12 cellular contexts compared by ENCODE assay signal in genomic region chr2:216090369-216090786, GRCh38. TPM values are rescaled to one million over a fixed set of nuclear protein-coding genes. Genes with fewer than 3 reads are reported as not detected.
DNase-seq lines count a peak whose midpoint lies in the region; ATAC-seq, FAIRE-seq and TF ChIP-seq lines count a peak whose summit lies in the region.
"Had no signal": no experiment of that assay in that cellular context is flagged by ENCODE, and none has a peak within 500 bp of the region (broad histone marks: within the 10 kb centered on the region; RNA-seq: fewer than 3 reads in every experiment).

No MANE protein-coding gene starts in this region.

- FAIRE-seq in HepG2 (lab: Jason Lieb, UNC), result no peak

- peaks cover 4% of the 10 kb centered on the region for H3K36me3 Mint-ChIP-seq in activated naive CD8-positive, alpha-beta T cell treated with anti-CD3 and anti-CD28 coated beads for 36 hours
- H3K36me3 Mint-ChIP-seq in mesothelial cell of epicardium, result no peaks in the 10 kb centered on the region
- H3K36me3 Mint-ChIP-seq in T-helper 17 cell (ENCODE audit: low read depth), result no peaks in the 10 kb centered on the region

- H3K27ac ChIP-seq in HepG2 (ENCODE audit: extremely low read length, insufficient read depth, low read length) (no peak overlapping the region), right lobe of liver (no peak overlapping the region)

- no peaks in the 10 kb centered on the region for H3K79me2 ChIP-seq in HepG2 (ENCODE audit: insufficient read depth, low read length)

- H2AFZ ChIP-seq in HepG2 (ENCODE audit: low read length), result no peak overlapping the region

- DNase-seq in HepG2 (ENCODE audit: low spot score) (no peak), right lobe of liver (no peak), NCI-H345 treated with DMSO at 0.1 percent for 48 hours (lab: John Stamatoyannopoulos, UW; ENCODE audit: unreplicated experiment) (no peak), OCI-M1 (lab: John Stamatoyannopoulos, UW) (no peak), mesothelial cell of epicardium (ENCODE audit: low spot score in 2 of 2, unreplicated experiment in 2 of 2) (no peak), T-helper 17 cell (no peak)
- no peak for DNase-seq in activated naive CD8-positive, alpha-beta T cell treated with anti-CD3 and anti-CD28 coated beads for 36 hours
- DNase-seq: activated CD4-positive, alpha-beta T cell treated with anti-CD3 and anti-CD28 coated beads for 1 hour; BE2C; NCI-H1417 treated with DMSO at 0.1 percent for 48 hours had no signal

- H3K27me3 Mint-ChIP-seq in activated naive CD8-positive, alpha-beta T cell treated with anti-CD3 and anti-CD28 coated beads for 36 hours, result no peaks in the 10 kb centered on the region
- H3K27me3 Mint-ChIP-seq in mesothelial cell of epicardium (ENCODE audit: low read depth) (peaks cover 14% of the 10 kb centered on the region), T-helper 17 cell (no peaks in the 10 kb centered on the region)

- in situ Hi-C loops in HepG2 (cut with HindIII; ENCODE audit: extremely low pct_ligation_motif_present, low pct_unique_long_range_greater_than_20kb), result no loop called here

- H3K9ac ChIP-seq in HepG2 (ENCODE audit: insufficient read depth, low read depth, low read length), result no peak overlapping the region

- TF ChIP-seq EP300 in HepG2 (IDR thresholded peaks at IDR 0.05; ENCODE audit: low read depth in 2 of 2, low read length in 2 of 2) (no peak), HepG2 (CRISPR knock-in tag; IDR thresholded peaks at IDR 0.05; ENCODE audit: borderline replicate concordance) (no peak)

- TF ChIP-seq POLR2A in HepG2 (IDR thresholded peaks at IDR 0.05; ENCODE audit: insufficient read depth in 1 of 2, low read depth in 2 of 2, low read length in 2 of 2) (no peak), right lobe of liver (IDR thresholded peaks at IDR 0.05) (no peak)

- peaks cover 22% of the 10 kb centered on the region for H3K4me1 ChIP-seq in HepG2 (ENCODE audit: insufficient read depth, low read length)
- peaks cover 0 to 24% (median 4%) of the 10 kb centered on the region in 4 donors for H3K4me1 ChIP-seq in right lobe of liver

- H3K9me3 ChIP-seq in HepG2 (ENCODE audit: low read length) (no peaks in the 10 kb centered on the region), right lobe of liver (no peaks in the 10 kb centered on the region), T-helper 17 cell (ENCODE audit: control insufficient read depth, low read length, poor library complexity, severe bottlenecking) (no peaks in the 10 kb centered on the region)
- H3K9me3 ChIP-seq: BE2C had no signal

- H3K4me3 Mint-ChIP-seq in activated naive CD8-positive, alpha-beta T cell treated with anti-CD3 and anti-CD28 coated beads for 36 hours, result no peak overlapping the region
- H3K4me3 Mint-ChIP-seq in mesothelial cell of epicardium (no peak overlapping the region), T-helper 17 cell (no peak overlapping the region)
- H3K4me3 Mint-ChIP-seq: neural crest cell had no signal

- CTCF ChIA-PET in HepG2 (lab: Yijun Ruan, JAX; ENCODE audit: low intra/inter-chr PET ratio, low total read pairs), result no interaction called here

- TF ChIP-seq RAD21 in HepG2 (CRISPR knock-in tag; IDR thresholded peaks at IDR 0.05), result no peak

- no peaks in the 10 kb centered on the region for H4K20me1 ChIP-seq in HepG2 (ENCODE audit: insufficient read depth, low read length)

- H3K9me3 Mint-ChIP-seq in activated naive CD8-positive, alpha-beta T cell treated with anti-CD3 and anti-CD28 coated beads for 36 hours, result peaks cover 5% of the 10 kb centered on the region
- H3K9me3 Mint-ChIP-seq in mesothelial cell of epicardium, result no peaks in the 10 kb centered on the region
- H3K9me3 Mint-ChIP-seq: neural crest cell had no signal

- H3K4me1 Mint-ChIP-seq in activated naive CD8-positive, alpha-beta T cell treated with anti-CD3 and anti-CD28 coated beads for 36 hours, result peaks cover 16% of the 10 kb centered on the region
- no peaks in the 10 kb centered on the region for H3K4me1 Mint-ChIP-seq in mesothelial cell of epicardium
- peaks cover 6% of the 10 kb centered on the region for H3K4me1 Mint-ChIP-seq in T-helper 17 cell

- POLR2A ChIA-PET in HepG2 (lab: Yijun Ruan, JAX), result interaction anchor here (1.3 kb wide), 1 partner anchor 27 kb away, joined by 3 read pairs; no protein-coding TSS in a partner anchor

- no peak for TF ChIP-seq CTCF in HepG2 (CRISPR knock-in tag; IDR thresholded peaks at IDR 0.05)
- TF ChIP-seq CTCF in right lobe of liver (IDR thresholded peaks at IDR 0.05), result no peak
- TF ChIP-seq CTCF in mesothelial cell of epicardium (IDR thresholded peaks at IDR 0.05; ENCODE audit: unreplicated experiment), result no peak

- intact Hi-C loops in HepG2 (cut with micrococcal nuclease; ENCODE audit: unreplicated experiment), result no loop called here
- intact Hi-C loops in right lobe of liver (cut with DNase I), result no loop called here

- WGBS in HepG2 (ENCODE audit: low lambda C conversion rate), result 100% methylated on average over 1 of the region's 1 CpG
- WGBS in right lobe of liver (ENCODE audit: insufficient coverage, low coverage, low lambda C conversion rate, missing lambda C conversion rate), result 88% methylated on average over 1 of the region's 1 CpG

- no peak for ATAC-seq in HepG2
- no peak for ATAC-seq in right lobe of liver
- peak; percentile 58 for ATAC-seq in HG03045 (IDR thresholded peaks at IDR 0.05; ENCODE audit: unreplicated experiment)
- no peak for ATAC-seq in T-helper 17 cell

- no peak overlapping the region for H3K4me2 ChIP-seq in HepG2 (ENCODE audit: low read depth, low read length)

- H3K27ac Mint-ChIP-seq in activated naive CD8-positive, alpha-beta T cell treated with anti-CD3 and anti-CD28 coated beads for 36 hours, result peak overlapping the region; percentile 39
- no peak overlapping the region for H3K27ac Mint-ChIP-seq in mesothelial cell of epicardium
- H3K27ac Mint-ChIP-seq in T-helper 17 cell, result no peak overlapping the region

- H3K27me3 ChIP-seq in HepG2 (ENCODE audit: control insufficient read depth in 1 of 2, insufficient read depth in 2 of 2, low read length in 2 of 2), result no peaks in the 10 kb centered on the region; a peak in 1 of 5 replicates
- no peaks in the 10 kb centered on the region for H3K27me3 ChIP-seq in right lobe of liver
- H3K27me3 ChIP-seq: BE2C had no signal

- BruUV-seq in HepG2 (replicated peaks; lab: Mats Ljungman, UMichigan), result no TSS peak

- H3K36me3 ChIP-seq in HepG2 (replicated peaks in 1 of 2; ENCODE audit: control insufficient read depth in 1 of 2, insufficient read depth in 2 of 2, low read length in 2 of 2) (no peaks in the 10 kb centered on the region; a peak in 1 of 5 replicates), right lobe of liver (no peaks in the 10 kb centered on the region)
- H3K36me3 ChIP-seq: BE2C had no signal

- H3K4me3 ChIP-seq in HepG2 (replicated peaks in 1 of 3; ENCODE audit: insufficient read depth in 1 of 3, low read depth in 2 of 3, low read length in 3 of 3) (no peak overlapping the region), right lobe of liver (no peak overlapping the region)

RNA-seq across cellular contexts. Expression of gene TMEM169, which starts 8.7 kb away (rescaled TPM):
- total RNA-seq in HepG2 (2016; rRNA removed; fragmentation: Illumina TruSeq; extraction: Trizol) (4.3 and 4.5 TPM in 2 replicates), right lobe of liver (1 to 10 TPM in 3 of 6 experiments, under 1 TPM in 3; 0.29 to 2.7 (median 1.0) TPM), mesothelial cell of epicardium (0.71 to 0.84 TPM (median 0.78 TPM) in 3 replicates), T-helper 17 cell (1 to 10 TPM; 1.6 to 2.2 TPM)
- total RNA-seq in HepG2 (2016; cell fraction: cytosol; rRNA removed; fragmentation: Illumina TruSeq; extraction: Trizol; ENCODE audit: low read depth), result 1.1 and 1.2 TPM in 2 replicates
- 4.0 and 5.3 TPM in 2 replicates for total RNA-seq in HepG2 (2016; cell fraction: insoluble cytoplasmic fraction; rRNA removed; fragmentation: Illumina TruSeq; extraction: Trizol)
- total RNA-seq in HepG2 (2016; cell fraction: membrane; rRNA removed; fragmentation: Illumina TruSeq; extraction: Trizol), result 3.7 and 4.4 TPM in 2 replicates
- total RNA-seq in HepG2 (2016; cell fraction: nucleus; rRNA removed; fragmentation: Illumina TruSeq; extraction: Trizol), result 3.6 TPM in 2 replicates
- 1.5 and 2.1 TPM in 2 replicates for polyA plus RNA-seq in HepG2 (2011; rRNA removed)
- 1.5 and 2.6 TPM in 2 replicates for polyA plus RNA-seq in HepG2 (2011; cell fraction: cytosol; rRNA removed)
- 0.71 and 0.80 TPM in 2 replicates for polyA plus RNA-seq in HepG2 (2011; cell fraction: nucleus; rRNA removed)
- 5.4 and 6.9 TPM in 2 replicates for polyA plus RNA-seq in HepG2 (2012)
- polyA plus RNA-seq in HepG2 (2016; cell fraction: cytosol; fragmentation: Illumina TruSeq; extraction: Trizol; ENCODE audit: low read depth), result 0.60 and 0.85 TPM in 2 replicates
- 2.9 and 4.2 TPM in 2 replicates for polyA plus RNA-seq in HepG2 (2016; cell fraction: insoluble cytoplasmic fraction; fragmentation: Illumina TruSeq; extraction: Trizol; ENCODE audit: low read depth)
- 1.7 and 1.8 TPM in 2 replicates for polyA plus RNA-seq in HepG2 (2016; cell fraction: membrane; fragmentation: Illumina TruSeq; extraction: Trizol; ENCODE audit: low read depth)
- 5.0 and 6.2 TPM in 2 replicates for polyA plus RNA-seq in HepG2 (2016; cell fraction: nucleus; fragmentation: Illumina TruSeq; extraction: Trizol; ENCODE audit: insufficient read depth, low read depth)
- polyA minus RNA-seq in HepG2 (2011; rRNA and poly(A)+ RNA removed; ENCODE audit: low replicate concordance), result 6.2 TPM in 1 of 2 replicates, not detected in the other
- 2.0 and 2.7 TPM in 2 replicates for polyA minus RNA-seq in HepG2 (2011; cell fraction: cytosol; rRNA and poly(A)+ RNA removed)
- 1.4 and 2.6 TPM in 2 replicates for polyA minus RNA-seq in HepG2 (2011; cell fraction: nucleus; rRNA and poly(A)+ RNA removed)
- under 1 TPM; 0.40 to 0.41 TPM for total RNA-seq in activated naive CD8-positive, alpha-beta T cell treated with anti-CD3 and anti-CD28 coated beads for 36 hours

RNA-seq across cellular contexts. Expression of gene PECR, which starts 8.8 kb away (rescaled TPM):
- total RNA-seq in HepG2 (2016; rRNA removed; fragmentation: Illumina TruSeq; extraction: Trizol) (151 and 181 TPM in 2 replicates), right lobe of liver (100 to 1,000 TPM in 3 of 6 experiments, 10 to 100 TPM in 3; 43.4 to 115 (median 80.3) TPM), mesothelial cell of epicardium (9.3 to 12.2 TPM (median 9.7 TPM) in 3 replicates), T-helper 17 cell (10 to 100 TPM; 16.9 to 18.7 TPM)
- 20.8 and 20.9 TPM in 2 replicates for total RNA-seq in HepG2 (2016; cell fraction: cytosol; rRNA removed; fragmentation: Illumina TruSeq; extraction: Trizol; ENCODE audit: low read depth)
- total RNA-seq in HepG2 (2016; cell fraction: insoluble cytoplasmic fraction; rRNA removed; fragmentation: Illumina TruSeq; extraction: Trizol), result 143 and 194 TPM in 2 replicates
- total RNA-seq in HepG2 (2016; cell fraction: membrane; rRNA removed; fragmentation: Illumina TruSeq; extraction: Trizol), result 32.3 and 33.6 TPM in 2 replicates
- 129 and 136 TPM in 2 replicates for total RNA-seq in HepG2 (2016; cell fraction: nucleus; rRNA removed; fragmentation: Illumina TruSeq; extraction: Trizol)
- polyA plus RNA-seq in HepG2 (2011; rRNA removed), result 153 and 175 TPM in 2 replicates
- 103 and 140 TPM in 2 replicates for polyA plus RNA-seq in HepG2 (2011; cell fraction: cytosol; rRNA removed)
- 97.8 and 111 TPM in 2 replicates for polyA plus RNA-seq in HepG2 (2011; cell fraction: nucleus; rRNA removed)
- polyA plus RNA-seq in HepG2 (2012), result 154 and 170 TPM in 2 replicates
- polyA plus RNA-seq in HepG2 (2016; cell fraction: cytosol; fragmentation: Illumina TruSeq; extraction: Trizol; ENCODE audit: low read depth), result 10.8 and 11.0 TPM in 2 replicates
- 162 and 177 TPM in 2 replicates for polyA plus RNA-seq in HepG2 (2016; cell fraction: insoluble cytoplasmic fraction; fragmentation: Illumina TruSeq; extraction: Trizol; ENCODE audit: low read depth)
- polyA plus RNA-seq in HepG2 (2016; cell fraction: membrane; fragmentation: Illumina TruSeq; extraction: Trizol; ENCODE audit: low read depth), result 19.7 and 20.5 TPM in 2 replicates
- polyA plus RNA-seq in HepG2 (2016; cell fraction: nucleus; fragmentation: Illumina TruSeq; extraction: Trizol; ENCODE audit: insufficient read depth, low read depth), result 75.4 and 82.9 TPM in 2 replicates
- 5.0 and 112 TPM in 2 replicates for polyA minus RNA-seq in HepG2 (2011; rRNA and poly(A)+ RNA removed; ENCODE audit: low replicate concordance)
- 52.5 and 73.0 TPM in 2 replicates for polyA minus RNA-seq in HepG2 (2011; cell fraction: cytosol; rRNA and poly(A)+ RNA removed)
- 221 and 291 TPM in 2 replicates for polyA minus RNA-seq in HepG2 (2011; cell fraction: nucleus; rRNA and poly(A)+ RNA removed)
- total RNA-seq in activated naive CD8-positive, alpha-beta T cell treated with anti-CD3 and anti-CD28 coated beads for 36 hours, result 10 to 100 TPM; 15.3 to 16.2 TPM

RNA-seq across cellular contexts. Expression of gene XRCC5, which starts 18.8 kb away (rescaled TPM):
- 454 and 733 TPM in 2 replicates for total RNA-seq in HepG2 (2016; rRNA removed; fragmentation: Illumina TruSeq; extraction: Trizol)
- 40.2 and 45.7 TPM in 2 replicates for total RNA-seq in HepG2 (2016; cell fraction: cytosol; rRNA removed; fragmentation: Illumina TruSeq; extraction: Trizol; ENCODE audit: low read depth)
- total RNA-seq in HepG2 (2016; cell fraction: insoluble cytoplasmic fraction; rRNA removed; fragmentation: Illumina TruSeq; extraction: Trizol), result 445 and 739 TPM in 2 replicates
- 92.3 and 106 TPM in 2 replicates for total RNA-seq in HepG2 (2016; cell fraction: membrane; rRNA removed; fragmentation: Illumina TruSeq; extraction: Trizol)
- 346 and 369 TPM in 2 replicates for total RNA-seq in HepG2 (2016; cell fraction: nucleus; rRNA removed; fragmentation: Illumina TruSeq; extraction: Trizol)
- 215 and 264 TPM in 2 replicates for polyA plus RNA-seq in HepG2 (2011; rRNA removed)
- polyA plus RNA-seq in HepG2 (2011; cell fraction: cytosol; rRNA removed), result 129 and 152 TPM in 2 replicates
- polyA plus RNA-seq in HepG2 (2011; cell fraction: nucleus; rRNA removed), result 61.2 and 69.5 TPM in 2 replicates
- polyA plus RNA-seq in HepG2 (2012), result 143 and 176 TPM in 2 replicates
- 21.5 and 24.7 TPM in 2 replicates for polyA plus RNA-seq in HepG2 (2016; cell fraction: cytosol; fragmentation: Illumina TruSeq; extraction: Trizol; ENCODE audit: low read depth)
- 503 and 513 TPM in 2 replicates for polyA plus RNA-seq in HepG2 (2016; cell fraction: insoluble cytoplasmic fraction; fragmentation: Illumina TruSeq; extraction: Trizol; ENCODE audit: low read depth)
- polyA plus RNA-seq in HepG2 (2016; cell fraction: membrane; fragmentation: Illumina TruSeq; extraction: Trizol; ENCODE audit: low read depth), result 41.2 and 52.0 TPM in 2 replicates
- 228 and 232 TPM in 2 replicates for polyA plus RNA-seq in HepG2 (2016; cell fraction: nucleus; fragmentation: Illumina TruSeq; extraction: Trizol; ENCODE audit: insufficient read depth, low read depth)
- polyA minus RNA-seq in HepG2 (2011; rRNA and poly(A)+ RNA removed; ENCODE audit: low replicate concordance), result 569 and 652 TPM in 2 replicates
- 159 and 172 TPM in 2 replicates for polyA minus RNA-seq in HepG2 (2011; cell fraction: cytosol; rRNA and poly(A)+ RNA removed)
- polyA minus RNA-seq in HepG2 (2011; cell fraction: nucleus; rRNA and poly(A)+ RNA removed), result 290 and 331 TPM in 2 replicates
- 100 to 1,000 TPM in 4 of 6 experiments, 10 to 100 TPM in 2; 92.0 to 131 (median 106) TPM for total RNA-seq in right lobe of liver
- 100 to 1,000 TPM; 585 to 614 TPM for total RNA-seq in activated naive CD8-positive, alpha-beta T cell treated with anti-CD3 and anti-CD28 coated beads for 36 hours
- 291 to 294 TPM (median 291 TPM) in 3 replicates for total RNA-seq in mesothelial cell of epicardium
- total RNA-seq in T-helper 17 cell, result 100 to 1,000 TPM; 151 to 161 TPM
